ENCODE assay signal across 10 cellular contexts in the genomic region with DNA sequence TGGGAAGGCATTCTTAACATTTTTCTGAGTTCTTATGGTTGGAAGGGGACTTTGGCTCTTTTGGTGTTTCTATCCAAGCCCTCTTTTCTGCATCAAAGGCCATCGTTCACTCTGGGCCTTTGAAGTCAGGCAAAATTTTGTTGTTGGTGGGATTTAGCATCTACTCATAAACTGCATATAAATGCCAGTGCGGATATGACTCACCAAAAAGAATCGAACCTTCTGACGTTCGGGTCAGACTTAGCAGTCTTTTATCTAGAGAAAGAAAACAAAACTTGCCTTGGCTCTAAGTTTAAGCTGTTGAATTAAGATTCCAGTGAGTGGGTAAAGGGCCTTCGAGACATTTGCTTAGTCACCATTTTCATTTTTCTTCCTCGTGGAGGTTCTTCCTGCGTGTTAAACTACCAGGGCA. TPM values are rescaled to one million over a fixed set of nuclear protein-coding genes. Genes with fewer than 3 reads are reported as not detected.
DNase-seq lines count a peak whose midpoint lies in the region; ATAC-seq and TF ChIP-seq lines count a peak whose summit lies in the region.
"Had no signal": no experiment of that assay in that cellular context is flagged by ENCODE, and none has a peak within 500 bp of the region (broad histone marks: within the 10 kb centered on the region; RNA-seq: fewer than 3 reads in every experiment).

No MANE protein-coding gene starts in this region.

- no TSS peak for BruUV-seq in A673 (replicated peaks; lab: Mats Ljungman, UMichigan)

- H3K27me3 ChIP-seq in A673 (replicated peaks; ENCODE audit: insufficient read depth, low read depth, low read length, poor library complexity) (no peaks in the 10 kb centered on the region), MG63 (no peaks in the 10 kb centered on the region)
- H3K27me3 ChIP-seq: cardiac muscle cell had no signal

- H3K9me3 Mint-ChIP-seq in mesothelial cell of epicardium, result peaks cover 3% of the 10 kb centered on the region

- H3K36me3 Mint-ChIP-seq in mesothelial cell of epicardium, result peaks cover 2% of the 10 kb centered on the region

- H3K27me3 Mint-ChIP-seq in mesothelial cell of epicardium (ENCODE audit: low read depth), result peaks cover 2% of the 10 kb centered on the region

- peak overlapping the region; percentile 78 for H3K27ac Mint-ChIP-seq in mesothelial cell of epicardium

- TF ChIP-seq CTCF in A673 (conservative IDR thresholded peaks at IDR 0.05; ENCODE audit: low read depth, low read length) (no peak), mesothelial cell of epicardium (IDR thresholded peaks at IDR 0.05; ENCODE audit: unreplicated experiment) (no peak)

- no peak overlapping the region for H3K4me3 Mint-ChIP-seq in mesothelial cell of epicardium

- ATAC-seq in HG02852 (IDR thresholded peaks at IDR 0.05; ENCODE audit: unreplicated experiment), result no peak
- ATAC-seq in GM19324 (IDR thresholded peaks at IDR 0.05; ENCODE audit: low FRiP score, unreplicated experiment), result no peak

- H3K4me1 ChIP-seq in A673 (ENCODE audit: insufficient read depth, low read length, poor library complexity, severe bottlenecking), result peaks cover 20% of the 10 kb centered on the region

- intact Hi-C loops in A673 (cut with micrococcal nuclease; ENCODE audit: unreplicated experiment), result no loop called here

- H3K4me3 ChIP-seq in A673 (ENCODE audit: low read depth, low read length, poor library complexity, severe bottlenecking), result no peak overlapping the region
- H3K4me3 ChIP-seq in MG63, result no peak overlapping the region
- H3K4me3 ChIP-seq: cardiac muscle cell had no signal

- no peaks in the 10 kb centered on the region for H3K9me3 ChIP-seq in A673 (ENCODE audit: low read depth, low read length, poor library complexity, severe bottlenecking)
- H3K9me3 ChIP-seq in MG63, result peaks cover 3% of the 10 kb centered on the region; the same call in 1 of the 2 replicates

- H3K36me3 ChIP-seq in A673 (ENCODE audit: insufficient read depth, low read length, poor library complexity, severe bottlenecking), result no peaks in the 10 kb centered on the region
- no peaks in the 10 kb centered on the region for H3K36me3 ChIP-seq in MG63
- H3K36me3 ChIP-seq: cardiac muscle cell had no signal

- CTCF ChIA-PET in A673 (lab: Charles Lee), result interaction anchor here (0.7 kb wide), 1 partner anchor 330 kb away, joined by 4 read pairs; no protein-coding TSS in a partner anchor

- H3K4me1 Mint-ChIP-seq in mesothelial cell of epicardium, result peaks cover 2% of the 10 kb centered on the region

- H3K27ac ChIP-seq in A673 (ENCODE audit: low read depth, low read length, poor library complexity, severe bottlenecking), result peak overlapping the region; percentile 84
- H3K27ac ChIP-seq: C4-2B, cardiac muscle cell had no signal

- POLR2A ChIA-PET in A673 (lab: Charles Lee; ENCODE audit: low non-redundant PET), result interaction anchor here (0.6 to 0.7 kb wide), 2 partner anchors 57 to 62 kb away, joined by 3 to 5 read pairs; no protein-coding TSS in a partner anchor

- DNase-seq in A673 (ENCODE audit: low spot score) (peak; percentile 81), MG63 (peak; percentile 66), dedifferentiated amniotic fluid mesenchymal stem cell (ENCODE audit: extremely low spot score) (peak; percentile 69), mesothelial cell of epicardium (ENCODE audit: low spot score in 2 of 2, unreplicated experiment in 2 of 2) (no peak), middle frontal gyrus (ENCODE audit: extremely low spot score, low spot score) (no peak), NCI-H1436 treated with DMSO at 0.1 percent for 48 hours (lab: John Stamatoyannopoulos, UW) (no peak)

RNA-seq across cellular contexts. Expression of a gene that starts 51.4 kb away (rescaled TPM):
- 4.3 and 7.2 TPM in 2 replicates for total RNA-seq in A673 (2021)
- total RNA-seq in MG63 (2014; rRNA removed; shearing (Covaris generic); ENCODE audit: low replicate concordance), result not detected in 2 replicates
- 2.1 to 3.8 TPM (median 3.1 TPM) in 3 replicates for total RNA-seq in mesothelial cell of epicardium

Comparison
In these comparisons a context has a peak if more than half of its experiments do, and no peak if none do; other contexts are left out.
1. DNase-seq: peak in A673 (single experiment), MG63 (single experiment) and dedifferentiated amniotic fluid mesenchymal stem cell (single experiment); none in mesothelial cell of epicardium (0 of 2), middle frontal gyrus (single experiment) and NCI-H1436 treated with DMSO at 0.1 percent for 48 hours (single experiment).